In the genomic region with DNA sequence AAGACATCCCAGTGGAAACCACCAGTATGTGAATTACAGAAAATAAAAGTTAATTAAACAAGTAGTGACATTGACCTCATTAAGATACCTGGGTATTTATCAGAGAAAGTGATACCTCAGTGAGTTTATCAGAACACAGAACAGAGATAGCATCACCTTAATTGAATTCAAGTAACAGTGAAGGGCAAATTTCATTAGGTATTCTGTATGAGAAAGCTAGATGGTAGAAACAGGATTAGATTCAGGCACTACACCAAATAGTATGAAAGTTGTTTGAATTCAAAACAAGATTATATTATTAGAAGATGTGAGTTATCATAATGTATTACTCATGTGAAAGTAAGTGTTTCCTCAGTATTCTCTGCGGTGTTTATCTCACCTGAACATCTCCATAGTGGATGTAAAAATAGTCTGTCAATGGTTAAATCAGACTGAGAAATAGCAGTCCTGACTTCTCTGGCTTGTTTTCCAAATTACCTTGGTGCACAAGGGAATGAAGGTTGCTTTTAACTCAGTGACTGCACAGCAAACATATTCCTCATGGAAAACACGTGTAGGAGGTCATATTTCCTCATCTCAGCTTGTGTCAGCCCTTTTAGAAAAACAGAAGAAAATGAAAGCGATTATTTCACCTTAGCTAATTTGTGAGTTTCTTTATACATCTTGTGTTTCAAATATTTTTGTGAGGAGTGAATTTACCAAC, we compare ENCODE assay signal across 22 cellular contexts.
"Had no signal": no experiment of that assay in that cellular context is flagged by ENCODE, and none has a peak within 500 bp of the region (broad histone marks: within the 10 kb centered on the region; RNA-seq: fewer than 3 reads in every experiment).

No MANE protein-coding gene starts in this region.

- H3K9me3 Mint-ChIP-seq: activated CD4-positive, alpha-beta memory T cell treated with anti-CD3 and anti-CD28 coated beads, Interleukin-2, amount 10 ng/mL, durations not matched to agents 7 days and 5 days; dendritic cell treated with granulocyte-macrophage colony-stimulating factor and Interleukin-4, amounts not matched to agents 40 ng/mL and 50 ng/mL, for 4 days; nephron progenitor cell had no signal

- H3K4me3 ChIP-seq: esophagus squamous epithelium, lower lobe of right lung, prostate gland, right atrium auricular region, tibial artery had no signal

- H3K4me1 Mint-ChIP-seq: activated CD4-positive, alpha-beta memory T cell treated with anti-CD3 and anti-CD28 coated beads, Interleukin-2, amount 10 ng/mL, durations not matched to agents 7 days and 5 days; activated CD8-positive, alpha-beta memory T cell treated with anti-CD3 and anti-CD28 coated beads, Interleukin-2, amount 10 ng/mL, durations not matched to agents 7 days and 5 days had no signal

- DNase-seq: activated CD4-positive, alpha-beta memory T cell treated with anti-CD3 and anti-CD28 coated beads, Interleukin-2, amount 10 ng/mL, durations not matched to agents 7 days and 5 days; activated CD4-positive, alpha-beta T cell treated with anti-CD3 and anti-CD28 coated beads for 48 hours; activated CD4-positive, CD25-positive, alpha-beta regulatory T cell; activated CD8-positive, alpha-beta memory T cell treated with anti-CD3 and anti-CD28 coated beads, Interleukin-2, amount 10 ng/mL, durations not matched to agents 7 days and 5 days; amniotic stem cell; effector CD8-positive, alpha-beta T cell; esophagus squamous epithelium; foreskin melanocyte; glutamatergic neuron; hippocampal formation; islet precursor cell; left colon; lower lobe of right lung; nephron progenitor cell; stimulated activated naive CD8-positive, alpha-beta T cell treated with anti-CD3 and anti-CD28 coated beads, Interleukin-15, Interleukin-2, amounts not matched to agents 100 U/mL and 50 U/mL, for 24 hours; substantia nigra; T1000; tibial artery had no signal

- H3K27ac ChIP-seq: esophagus squamous epithelium, lower lobe of right lung, prostate gland, right atrium auricular region, tibial artery had no signal

- H3K36me3 ChIP-seq: esophagus squamous epithelium, lower lobe of right lung, prostate gland, right atrium auricular region, tibial artery had no signal

- H3K4me1 ChIP-seq: esophagus squamous epithelium, lower lobe of right lung, prostate gland, right atrium auricular region had no signal

- H3K27me3 Mint-ChIP-seq: activated CD4-positive, alpha-beta memory T cell treated with anti-CD3 and anti-CD28 coated beads, Interleukin-2, amount 10 ng/mL, durations not matched to agents 7 days and 5 days; activated CD8-positive, alpha-beta memory T cell treated with anti-CD3 and anti-CD28 coated beads, Interleukin-2, amount 10 ng/mL, durations not matched to agents 7 days and 5 days; activated naive CD8-positive, alpha-beta T cell; dendritic cell treated with granulocyte-macrophage colony-stimulating factor and Interleukin-4, amounts not matched to agents 40 ng/mL and 50 ng/mL, for 4 days had no signal

- H3K4me3 Mint-ChIP-seq: activated CD4-positive, alpha-beta memory T cell treated with anti-CD3 and anti-CD28 coated beads, Interleukin-2, amount 10 ng/mL, durations not matched to agents 7 days and 5 days; activated CD8-positive, alpha-beta memory T cell treated with anti-CD3 and anti-CD28 coated beads, Interleukin-2, amount 10 ng/mL, durations not matched to agents 7 days and 5 days; activated naive CD8-positive, alpha-beta T cell; dendritic cell treated with granulocyte-macrophage colony-stimulating factor and Interleukin-4, amounts not matched to agents 40 ng/mL and 50 ng/mL, for 4 days; nephron progenitor cell had no signal

- ATAC-seq: activated CD8-positive, alpha-beta memory T cell treated with anti-CD3 and anti-CD28 coated beads, Interleukin-2, amount 10 ng/mL, durations not matched to agents 7 days and 5 days; left colon; lower lobe of right lung; stimulated activated naive CD8-positive, alpha-beta T cell treated with anti-CD3 and anti-CD28 coated beads, Interleukin-15, Interleukin-2, amounts not matched to agents 100 U/mL and 50 U/mL, for 24 hours had no signal

- H3K9me3 ChIP-seq: esophagus squamous epithelium, lower lobe of right lung, prostate gland, right atrium auricular region, tibial artery had no signal

- H3K27ac Mint-ChIP-seq: activated CD4-positive, alpha-beta memory T cell treated with anti-CD3 and anti-CD28 coated beads, Interleukin-2, amount 10 ng/mL, durations not matched to agents 7 days and 5 days; activated CD8-positive, alpha-beta memory T cell treated with anti-CD3 and anti-CD28 coated beads, Interleukin-2, amount 10 ng/mL, durations not matched to agents 7 days and 5 days; activated naive CD8-positive, alpha-beta T cell; dendritic cell treated with granulocyte-macrophage colony-stimulating factor and Interleukin-4, amounts not matched to agents 40 ng/mL and 50 ng/mL, for 4 days; nephron progenitor cell had no signal

- H3K27me3 ChIP-seq: esophagus squamous epithelium, right atrium auricular region, tibial artery had no signal

- H3K36me3 Mint-ChIP-seq: activated CD8-positive, alpha-beta memory T cell treated with anti-CD3 and anti-CD28 coated beads, Interleukin-2, amount 10 ng/mL, durations not matched to agents 7 days and 5 days; activated naive CD8-positive, alpha-beta T cell had no signal
